Comparison of ENCODE assay signal across 13 cellular contexts in the genomic region with DNA sequence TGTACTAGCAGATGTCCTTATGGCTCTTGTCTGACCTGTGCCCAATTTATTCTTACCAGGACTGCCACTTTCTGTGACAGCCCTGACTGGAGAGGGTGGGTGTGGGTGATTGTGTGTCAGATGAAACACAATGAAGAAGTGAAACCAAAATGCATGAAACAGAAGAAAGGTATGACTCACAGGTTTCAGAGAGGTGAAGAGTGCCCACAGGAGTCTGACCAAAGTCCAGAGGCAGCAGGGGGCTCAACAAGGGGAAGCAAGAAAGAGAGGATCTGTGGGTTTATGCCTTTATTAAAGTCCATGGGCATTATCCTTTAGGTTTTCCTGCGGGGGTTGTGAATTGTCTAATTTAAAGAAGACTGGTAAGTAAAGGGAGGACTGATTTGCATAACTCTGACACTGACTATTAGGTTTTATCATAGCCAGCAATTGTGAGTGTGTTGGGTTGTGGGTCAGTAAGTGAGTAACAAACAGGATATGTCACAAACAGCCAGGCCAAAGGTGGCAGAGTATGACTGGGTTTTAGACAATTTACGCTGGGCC. TPM values are rescaled to one million over a fixed set of nuclear protein-coding genes. Genes with fewer than 3 reads are reported as not detected.
A peak's percentile ranks its signal among the peaks of the same experiment; 100 is the strongest.
DNase-seq lines count a peak whose midpoint lies in the region; ATAC-seq, FAIRE-seq and TF ChIP-seq lines count a peak whose summit lies in the region.
"Had no signal": no experiment of that assay in that cellular context is flagged by ENCODE, and none has a peak within 500 bp of the region (broad histone marks: within the 10 kb centered on the region; RNA-seq: fewer than 3 reads in every experiment).

No MANE protein-coding gene starts in this region.

- H3K4me1 Mint-ChIP-seq in naive thymus-derived CD4-positive, alpha-beta T cell = peaks cover 0 to 1% (median 0%) of the 10 kb centered on the region in 7 donors
- H3K4me1 Mint-ChIP-seq: activated naive CD4-positive, alpha-beta T cell treated with anti-CD3 and anti-CD28 coated beads, Interleukin-2, amount 50 U/mL, for 24 hours had no signal

- ATAC-seq in GM18867 (IDR thresholded peaks at IDR 0.05; ENCODE audit: unreplicated experiment) = peak; percentile 94
- peak; percentile 98 for ATAC-seq in GM21526 (IDR thresholded peaks at IDR 0.05; ENCODE audit: low FRiP score, unreplicated experiment)
- peak; percentile 92 for ATAC-seq in HG03103 (IDR thresholded peaks at IDR 0.05; ENCODE audit: low read depth, unreplicated experiment)
- ATAC-seq in naive thymus-derived CD4-positive, alpha-beta T cell = no peak
- ATAC-seq: HCT116 had no signal

- H3K4me3 Mint-ChIP-seq in naive thymus-derived CD4-positive, alpha-beta T cell = no peak overlapping the region
- H3K4me3 Mint-ChIP-seq: activated naive CD4-positive, alpha-beta T cell treated with anti-CD3 and anti-CD28 coated beads, Interleukin-2, amount 50 U/mL, for 24 hours had no signal

- no peaks in the 10 kb centered on the region for H3K4me1 ChIP-seq in naive thymus-derived CD4-positive, alpha-beta T cell (ENCODE audit: control insufficient read depth in 2 of 2, insufficient read depth in 2 of 2, low read length in 2 of 2)

- POLR2A ChIA-PET in naive thymus-derived CD4-positive, alpha-beta T cell (lab: Charles Lee) = no interaction called here

- no peak overlapping the region for H3K4me3 ChIP-seq in naive thymus-derived CD4-positive, alpha-beta T cell (ENCODE audit: low read length)

- no peak overlapping the region for H3K27ac Mint-ChIP-seq in naive thymus-derived CD4-positive, alpha-beta T cell
- H3K27ac Mint-ChIP-seq: activated naive CD4-positive, alpha-beta T cell treated with anti-CD3 and anti-CD28 coated beads, Interleukin-2, amount 50 U/mL, for 24 hours had no signal

- CTCF ChIA-PET in naive thymus-derived CD4-positive, alpha-beta T cell (lab: Charles Lee) = no interaction called here

- no peaks in the 10 kb centered on the region for H3K27me3 Mint-ChIP-seq in naive thymus-derived CD4-positive, alpha-beta T cell
- H3K27me3 Mint-ChIP-seq: activated naive CD4-positive, alpha-beta T cell treated with anti-CD3 and anti-CD28 coated beads, Interleukin-2, amount 50 U/mL, for 24 hours had no signal

- no peak for TF ChIP-seq POLR2A in H54 (IDR thresholded peaks at IDR 0.05; ENCODE audit: low read depth, low read length)

- H3K36me3 ChIP-seq in naive thymus-derived CD4-positive, alpha-beta T cell (ENCODE audit: control insufficient read depth in 2 of 3, insufficient read depth in 3 of 3, low read length in 3 of 3) = no peaks in the 10 kb centered on the region

- no peaks in the 10 kb centered on the region for H3K27me3 ChIP-seq in naive thymus-derived CD4-positive, alpha-beta T cell (ENCODE audit: control insufficient read depth in 2 of 2, insufficient read depth in 2 of 2, low read length in 2 of 2)

- peaks cover 0 to 37% (median 12%) of the 10 kb centered on the region in 11 donors for H3K9me3 Mint-ChIP-seq in naive thymus-derived CD4-positive, alpha-beta T cell

- intact Hi-C loops in naive thymus-derived CD4-positive, alpha-beta T cell (cut with micrococcal nuclease) = no loop called here

- H3K27ac ChIP-seq in naive thymus-derived CD4-positive, alpha-beta T cell (ENCODE audit: low read depth, low read length) = no peak overlapping the region

- H3K9me3 ChIP-seq in naive thymus-derived CD4-positive, alpha-beta T cell (ENCODE audit: control insufficient read depth in 2 of 3, low read length in 3 of 3) = no peaks in the 10 kb centered on the region

- DNase-seq in RCC 7860 (ENCODE audit: low spot score) = peak; percentile 12
- DNase-seq in COLO829 (ENCODE audit: low spot score) = no peak
- DNase-seq in H54 (ENCODE audit: insufficient read length, low spot score) = no peak
- DNase-seq in naive thymus-derived CD4-positive, alpha-beta T cell = no peak
- DNase-seq in iPS-NIHi11 (ENCODE audit: low spot score) = no peak
- DNase-seq: NCI-H1417 treated with DMSO at 0.1 percent for 48 hours, SHP77 had no signal

- no peaks in the 10 kb centered on the region for H3K36me3 Mint-ChIP-seq in naive thymus-derived CD4-positive, alpha-beta T cell
- H3K36me3 Mint-ChIP-seq: activated naive CD4-positive, alpha-beta T cell treated with anti-CD3 and anti-CD28 coated beads, Interleukin-2, amount 50 U/mL, for 24 hours had no signal

- no peak for FAIRE-seq in RCC 7860 (lab: Jason Lieb, UNC)
- no peak for FAIRE-seq in H54 (lab: Jason Lieb, UNC)

RNA-seq across cellular contexts. Expression of gene OR4C6, which starts 3.9 kb away (rescaled TPM):
- not detected for total RNA-seq in naive thymus-derived CD4-positive, alpha-beta T cell
- not detected for polyA plus RNA-seq in naive thymus-derived CD4-positive, alpha-beta T cell
- total RNA-seq: dermis microvascular lymphatic vessel endothelial cell had no signal

RNA-seq across cellular contexts. Expression of gene OR4S2, which starts 10.0 kb away (rescaled TPM):
- total RNA-seq in naive thymus-derived CD4-positive, alpha-beta T cell = not detected
- not detected for polyA plus RNA-seq in naive thymus-derived CD4-positive, alpha-beta T cell
- total RNA-seq: dermis microvascular lymphatic vessel endothelial cell had no signal

RNA-seq across cellular contexts. Expression of gene OR4P4, which starts 23.2 kb away (rescaled TPM):
- not detected for total RNA-seq in naive thymus-derived CD4-positive, alpha-beta T cell
- not detected for polyA plus RNA-seq in naive thymus-derived CD4-positive, alpha-beta T cell
- total RNA-seq: dermis microvascular lymphatic vessel endothelial cell had no signal

RNA-seq across cellular contexts. Expression of gene OR4C11, which starts 50.7 kb away (rescaled TPM):
- total RNA-seq in naive thymus-derived CD4-positive, alpha-beta T cell = not detected
- polyA plus RNA-seq in naive thymus-derived CD4-positive, alpha-beta T cell = not detected
- total RNA-seq: dermis microvascular lymphatic vessel endothelial cell had no signal
